In the genomic region with DNA sequence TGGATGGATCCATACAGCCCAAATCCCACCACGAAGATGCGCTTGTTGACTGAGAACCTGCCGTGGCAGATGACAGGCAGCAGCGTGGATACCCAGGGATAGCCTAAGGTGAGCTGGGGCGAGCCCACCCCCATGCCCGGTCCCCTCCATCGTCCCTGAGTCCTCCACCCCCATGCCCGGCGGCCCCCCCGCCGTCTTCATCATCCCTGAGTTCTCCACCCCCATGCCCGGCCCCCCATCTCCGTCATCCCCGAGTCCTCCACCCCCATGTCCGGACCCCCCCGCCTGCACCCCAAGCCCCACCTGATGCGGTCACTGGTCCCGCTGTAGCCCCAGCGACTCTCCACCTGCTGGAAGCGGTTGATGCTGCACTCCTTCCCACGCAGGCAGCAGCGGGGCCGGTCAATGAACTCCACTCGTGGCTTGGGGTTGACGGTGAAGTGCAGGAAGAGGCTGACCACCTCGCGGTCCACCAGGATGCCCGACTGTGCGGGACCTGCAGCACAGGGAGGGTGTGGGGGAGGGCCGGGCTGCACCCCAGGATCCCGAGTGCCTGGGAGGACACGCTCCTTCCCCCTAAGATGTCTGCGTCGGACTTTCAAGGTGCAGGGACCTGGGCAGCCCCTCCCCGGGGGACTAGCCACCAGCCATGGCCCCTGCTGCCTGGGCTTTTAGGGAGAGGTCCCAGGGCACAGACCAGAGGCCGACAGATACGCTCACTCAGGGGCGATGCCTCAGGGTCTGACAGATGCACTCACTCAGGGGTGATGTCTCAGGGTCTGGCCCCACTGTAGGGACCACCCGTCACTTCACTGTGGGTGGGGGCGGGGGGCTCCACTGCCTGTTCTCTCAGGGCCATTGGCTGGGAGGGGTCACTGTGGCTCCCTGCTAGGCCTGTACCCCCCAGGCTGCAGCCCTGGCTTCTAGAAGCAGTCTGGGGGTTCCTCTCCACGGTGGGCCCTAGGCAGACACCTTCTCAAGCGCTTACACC, we compare ENCODE assay signal across 21 cellular contexts. TPM values are rescaled to one million over a fixed set of nuclear protein-coding genes. Genes with fewer than 3 reads are reported as not detected.
DNase-seq lines count a peak whose midpoint lies in the region; ATAC-seq, FAIRE-seq and TF ChIP-seq lines count a peak whose summit lies in the region.
"Had no signal": no experiment of that assay in that cellular context is flagged by ENCODE, and none has a peak within 500 bp of the region (broad histone marks: within the 10 kb centered on the region; RNA-seq: fewer than 3 reads in every experiment).

No MANE protein-coding gene starts in this region.

- no peak; a peak in 1 of 4 replicates for TF ChIP-seq RAD21 in H1 (IDR thresholded peaks at IDR 0.05 in 1 of 2, conservative IDR thresholded peaks at IDR 0.05 in 1 of 2; ENCODE audit: low read depth in 2 of 2, low read length in 2 of 2)

- no peaks in the 10 kb centered on the region for H3K9me3 Mint-ChIP-seq in GM23338
- H3K9me3 Mint-ChIP-seq: CD4-positive, alpha-beta memory T cell; natural killer cell treated with Interleukin-12 subunit alpha and Interleukin-12 subunit beta and Interleukin-15 and Interleukin-18, amount 100 ng/mL, for 72 hours; T-helper 1 cell treated with Interleukin-12 subunit alpha and Interleukin-12 subunit beta and Interleukin-4 antibody, amounts not matched to agents 30 μg/mL and 1 μg/mL, for 36 hours had no signal

- TF ChIP-seq EP300 in H1 (IDR thresholded peaks at IDR 0.05; ENCODE audit: borderline replicate concordance in 1 of 2, low read depth in 2 of 2, low read length in 2 of 2), result no peak

- H3K4me3 Mint-ChIP-seq in GM23338, result no peak overlapping the region
- H3K4me3 Mint-ChIP-seq: CD4-positive, alpha-beta memory T cell; natural killer cell treated with Interleukin-12 subunit alpha and Interleukin-12 subunit beta and Interleukin-15 and Interleukin-18, amount 100 ng/mL, for 72 hours; T-helper 1 cell treated with Interleukin-12 subunit alpha and Interleukin-12 subunit beta and Interleukin-4 antibody, amounts not matched to agents 30 μg/mL and 1 μg/mL, for 36 hours had no signal

- no peak overlapping the region for H3K4me3 ChIP-seq in GM23338
- H3K4me3 ChIP-seq in NB4 (ENCODE audit: low read depth, low read length), result no peak overlapping the region
- H3K4me3 ChIP-seq in H1 (ENCODE audit: extremely low read depth in 1 of 4, insufficient read depth in 2 of 4, low read depth in 3 of 4, low read length in 4 of 4), result no peak overlapping the region
- no peak overlapping the region for H3K4me3 ChIP-seq in neuronal stem cell (ENCODE audit: low read length in 2 of 2)
- no peak overlapping the region for H3K4me3 ChIP-seq in aorta (ENCODE audit: low read length in 2 of 2)
- H3K4me3 ChIP-seq: coronary artery, Peyer's patch had no signal

- no peak overlapping the region for H2BK20ac ChIP-seq in H1 (ENCODE audit: low read length)

- CTCF ChIA-PET in H1 (lab: Charles Lee; ENCODE audit: partially characterized antibody), result interaction anchor here (0.6 kb wide), 1 partner anchor 31 kb away, joined by 3 read pairs; no protein-coding TSS in a partner anchor

- no peaks in the 10 kb centered on the region for H3K79me1 ChIP-seq in H1 (ENCODE audit: low read depth, low read length)
- peaks cover 3% of the 10 kb centered on the region for H3K79me1 ChIP-seq in neuronal stem cell (ENCODE audit: low read depth, low read length)

- peaks cover 33% of the 10 kb centered on the region; the same call in 1 of the 2 replicates for H3F3A ChIP-seq in GM23338 (replicated peaks; ENCODE audit: low read depth)

- H2BK120ac ChIP-seq in H1 (replicated peaks; ENCODE audit: low read depth, low read length), result no peak overlapping the region
- H2BK120ac ChIP-seq in neuronal stem cell (ENCODE audit: low read depth, low read length), result no peak overlapping the region

- H3K36me3 Mint-ChIP-seq in GM23338 (ENCODE audit: low read depth), result peaks cover 34% of the 10 kb centered on the region; the same call in 2 of the 3 replicates
- H3K36me3 Mint-ChIP-seq: natural killer cell treated with Interleukin-12 subunit alpha and Interleukin-12 subunit beta and Interleukin-15 and Interleukin-18, amount 100 ng/mL, for 72 hours had no signal

- no peak overlapping the region for H2AK5ac ChIP-seq in H1 (ENCODE audit: low read depth, low read length)
- peak overlapping the region; percentile 46 for H2AK5ac ChIP-seq in neuronal stem cell (ENCODE audit: low read depth, low read length)

- no peak overlapping the region for H4K5ac ChIP-seq in H1 (ENCODE audit: insufficient read length, low read depth, low read length)

- no peaks in the 10 kb centered on the region for H3K27me3 ChIP-seq in GM23338 (ENCODE audit: insufficient read depth)
- H3K27me3 ChIP-seq in H1 (replicated peaks in 1 of 4; ENCODE audit: control insufficient read depth in 3 of 4, extremely low read depth in 1 of 4, insufficient read depth in 3 of 4, low read length in 3 of 4), result no peaks in the 10 kb centered on the region
- no peaks in the 10 kb centered on the region for H3K27me3 ChIP-seq in neuronal stem cell (ENCODE audit: control insufficient read depth in 3 of 3, insufficient read depth in 3 of 3, low read depth in 1 of 3, low read length in 3 of 3)
- H3K27me3 ChIP-seq in aorta (ENCODE audit: control insufficient read depth in 1 of 2, insufficient read depth in 2 of 2, low read length in 1 of 2), result no peaks in the 10 kb centered on the region
- H3K27me3 ChIP-seq: Peyer's patch had no signal

- H2BK5ac ChIP-seq in H1 (ENCODE audit: low read depth, low read length) (no peak overlapping the region), neuronal stem cell (ENCODE audit: low read length) (no peak overlapping the region)

- H3K23me2 ChIP-seq in H1 (ENCODE audit: low read depth, low read length), result no peaks in the 10 kb centered on the region

- H3K14ac ChIP-seq in H1 (ENCODE audit: insufficient read length), result no peak overlapping the region
- peak overlapping the region; percentile 25 for H3K14ac ChIP-seq in neuronal stem cell (ENCODE audit: low read length)

- H2AFZ ChIP-seq in GM23338 (no peak overlapping the region), H1 (ENCODE audit: low read length) (no peak overlapping the region), neuronal stem cell (ENCODE audit: low read length) (no peak overlapping the region)

- TF ChIP-seq CTCF in GM23338 (conservative IDR thresholded peaks at IDR 0.05; ENCODE audit: low read depth in 2 of 2) (0 out of 4 replicates have a peak, but pooled peaks of 1 of the 2 experiments have one; percentile 16), NB4 (IDR thresholded peaks at IDR 0.05; ENCODE audit: low read depth, low read length) (no peak), H1 (IDR thresholded peaks at IDR 0.05; ENCODE audit: control extremely low read depth in 1 of 3, insufficient read depth in 1 of 3, low read depth in 1 of 3, low read length in 3 of 3) (peak in 1 of 3 experiments; percentile 21; a peak in 1 of 4 replicates)

- no peaks in the 10 kb centered on the region for H3K79me2 ChIP-seq in GM23338 (replicated peaks; ENCODE audit: insufficient read depth)
- H3K79me2 ChIP-seq in H1 (ENCODE audit: control insufficient read depth in 1 of 2, insufficient read depth in 2 of 2, low read length in 2 of 2), result no peaks in the 10 kb centered on the region

- peaks cover 18% of the 10 kb centered on the region for H3K27me3 Mint-ChIP-seq in GM23338 (ENCODE audit: insufficient read depth, low read depth, poor library complexity)
- H3K27me3 Mint-ChIP-seq: CD4-positive, alpha-beta memory T cell; natural killer cell treated with Interleukin-12 subunit alpha and Interleukin-12 subunit beta and Interleukin-15 and Interleukin-18, amount 100 ng/mL, for 72 hours had no signal

- H2BK15ac ChIP-seq in H1 (ENCODE audit: low read length) (no peak overlapping the region), neuronal stem cell (ENCODE audit: low read length) (no peak overlapping the region)

- POLR2A ChIA-PET in H1 (lab: Charles Lee; ENCODE audit: partially characterized antibody), result interaction anchor here (0.6 to 1.3 kb wide), 2 partner anchors 19 to 26 kb away, joined by 3 to 4 read pairs; no protein-coding TSS in a partner anchor

- FAIRE-seq in H1 (lab: Jason Lieb, UNC), result no peak
- FAIRE-seq: endometrium, GM18507 had no signal

- ATAC-seq in GM23338 (peak; percentile 20), HG03139 (IDR thresholded peaks at IDR 0.05; ENCODE audit: unreplicated experiment) (no peak), aorta (ENCODE audit: low FRiP score) (no peak)

- H4K91ac ChIP-seq in H1 (replicated peaks; ENCODE audit: insufficient read length, low read length), result no peak overlapping the region
- no peak overlapping the region for H4K91ac ChIP-seq in neuronal stem cell (ENCODE audit: low read depth, low read length, poor library complexity)

- peak overlapping the region; percentile 35 for H4K8ac ChIP-seq in H1 (ENCODE audit: extremely low read depth, insufficient read depth, low read length)
- peak overlapping the region; percentile 65 for H4K8ac ChIP-seq in neuronal stem cell (ENCODE audit: low read depth, low read length)

- H3K27ac Mint-ChIP-seq in GM23338, result no peak overlapping the region
- H3K27ac Mint-ChIP-seq: natural killer cell treated with Interleukin-12 subunit alpha and Interleukin-12 subunit beta and Interleukin-15 and Interleukin-18, amount 100 ng/mL, for 72 hours; T-helper 1 cell treated with Interleukin-12 subunit alpha and Interleukin-12 subunit beta and Interleukin-4 antibody, amounts not matched to agents 30 μg/mL and 1 μg/mL, for 36 hours had no signal

- H3K27ac ChIP-seq in GM23338 (ENCODE audit: low read depth) (peak overlapping the region; percentile 59; the same call in 1 of the 2 replicates), H1 (ENCODE audit: low read depth, low read length) (no peak overlapping the region), neuronal stem cell (replicated peaks; ENCODE audit: low read length) (no peak overlapping the region), aorta (ENCODE audit: low read depth in 1 of 2, low read length in 2 of 2) (no peak overlapping the region)
- H3K27ac ChIP-seq: coronary artery, Peyer's patch had no signal

- peaks cover 7% of the 10 kb centered on the region; the same call in 1 of the 2 replicates for H4K20me1 ChIP-seq in GM23338 (replicated peaks; ENCODE audit: insufficient read depth)
- peaks cover 3 to 21% of the 10 kb centered on the region in 2 experiments for H4K20me1 ChIP-seq in H1 (replicated peaks in 1 of 2; ENCODE audit: control insufficient read depth in 1 of 2, insufficient read depth in 2 of 2, low read length in 2 of 2)

- 97% methylated on average over 23 of the region's 42 CpGs; no CpG with 5 or more reads in 1 of the 2 experiments for WGBS in H1 (ENCODE audit: extremely low coverage in 1 of 2, insufficient coverage in 1 of 2, insufficient read length in 1 of 2, insufficient replicate concordance in 2 of 2, low coverage in 1 of 2, low lambda C conversion rate in 2 of 2, missing lambda C conversion rate in 1 of 2), 2 experiments
- WGBS in neuronal stem cell (ENCODE audit: extremely low coverage in 2 of 2, insufficient read length in 2 of 2, insufficient replicate concordance in 1 of 2), 2 donors, result no CpG with 5 or more reads among the region's 42 CpGs
- 83 to 85% methylated on average over 38 to 42 of the region's 42 CpGs for WGBS in aorta, 2 donors

- H3K4ac ChIP-seq in H1 (replicated peaks; ENCODE audit: insufficient read length, low read depth, low read length), result no peak overlapping the region
- H3K4ac ChIP-seq in neuronal stem cell (ENCODE audit: low read length), result no peak overlapping the region

- H3K56ac ChIP-seq in H1 (replicated peaks; ENCODE audit: insufficient read length, low read depth, low read length), result no peak overlapping the region

- H3K4me1 Mint-ChIP-seq in GM23338, result no peaks in the 10 kb centered on the region
- H3K4me1 Mint-ChIP-seq: CD4-positive, alpha-beta memory T cell had no signal

- H3K18ac ChIP-seq in H1 (ENCODE audit: extremely low read depth, low read length) (no peak overlapping the region), neuronal stem cell (ENCODE audit: low read length) (peak overlapping the region; percentile 57)

- intact Hi-C loops in aorta (cut with DNase I), result no loop called here

- H3K36me3 ChIP-seq in GM23338 (ENCODE audit: insufficient read depth) (no peaks in the 10 kb centered on the region), H1 (ENCODE audit: control insufficient read depth in 2 of 4, insufficient read depth in 4 of 4, low read length in 3 of 4) (peaks cover 14 to 48% (median 35%) of the 10 kb centered on the region in 4 experiments), neuronal stem cell (replicated peaks in 1 of 2; ENCODE audit: control insufficient read depth in 2 of 2, insufficient read depth in 2 of 2, low read length in 2 of 2) (peaks cover 59 to 90% of the 10 kb centered on the region in 2 donors), aorta (ENCODE audit: control insufficient read depth in 1 of 2, insufficient read depth in 2 of 2, low read length in 1 of 2) (peaks cover 0 to 7% of the 10 kb centered on the region in 2 donors)

- H2BK12ac ChIP-seq in H1 (ENCODE audit: low read depth, low read length), result no peak overlapping the region
- no peak overlapping the region for H2BK12ac ChIP-seq in neuronal stem cell (ENCODE audit: low read length)

- no peak for TF ChIP-seq POLR2A in NB4 (IDR thresholded peaks at IDR 0.05; ENCODE audit: extremely low read depth, insufficient read length)
- TF ChIP-seq POLR2A in H1 (IDR thresholded peaks at IDR 0.05; ENCODE audit: control extremely low read depth in 1 of 2, low read depth in 2 of 2, low read length in 2 of 2), result no peak

- H3K9ac ChIP-seq in H1 (replicated peaks in 1 of 4; ENCODE audit: extremely low read depth in 1 of 4, low read depth in 3 of 4, low read length in 3 of 4), result no peak overlapping the region
- H3K9ac ChIP-seq in neuronal stem cell (ENCODE audit: low read depth, low read length, poor library complexity), result no peak overlapping the region

- H3K4me1 ChIP-seq in GM23338 (ENCODE audit: insufficient read depth) (no peaks in the 10 kb centered on the region), H1 (replicated peaks in 1 of 4; ENCODE audit: control insufficient read depth in 3 of 4, insufficient read depth in 4 of 4, low read length in 3 of 4) (no peaks in the 10 kb centered on the region), neuronal stem cell (ENCODE audit: control insufficient read depth in 2 of 2, insufficient read depth in 1 of 2, low read depth in 1 of 2, low read length in 2 of 2) (no peaks in the 10 kb centered on the region), aorta (ENCODE audit: control insufficient read depth in 1 of 2, insufficient read depth in 2 of 2, low read length in 2 of 2) (no peaks in the 10 kb centered on the region)
- H3K4me1 ChIP-seq: Peyer's patch had no signal

- no peak overlapping the region for H3K4me2 ChIP-seq in GM23338
- no peak overlapping the region for H3K4me2 ChIP-seq in H1 (ENCODE audit: insufficient read depth in 1 of 2, low read depth in 2 of 2, low read length in 2 of 2)
- no peak overlapping the region for H3K4me2 ChIP-seq in neuronal stem cell (ENCODE audit: insufficient read depth, low read length, poor library complexity, severe bottlenecking)

- H3K23ac ChIP-seq in H1 (ENCODE audit: insufficient read length) (no peak overlapping the region), neuronal stem cell (ENCODE audit: low read depth, low read length, poor library complexity) (peak overlapping the region; percentile 65)

- no peaks in the 10 kb centered on the region for H3K9me2 ChIP-seq in GM23338 (ENCODE audit: insufficient read depth)

- DNase-seq in GM23338 (ENCODE audit: low spot score), result peak; percentile 44
- peak; percentile 2 for DNase-seq in NB4 (ENCODE audit: low read depth)
- DNase-seq in H1 (ENCODE audit: low read depth in 1 of 2, low spot score in 2 of 2), result no peak
- no peak for DNase-seq in neuronal stem cell (ENCODE audit: low spot score)
- no peak for DNase-seq in NCI-H187 treated with DMSO at 0.1 percent for 48 hours (lab: John Stamatoyannopoulos, UW)
- DNase-seq in NCI-H82 treated with DMSO at 0.1 percent for 48 hours (lab: John Stamatoyannopoulos, UW; ENCODE audit: unreplicated experiment), result no peak
- no peak for DNase-seq in aorta
- DNase-seq: activated CD4-positive, alpha-beta T cell treated with anti-CD3 and anti-CD28 coated beads, Interleukin-2, amount 50 U/mL, for 1 hour; activated CD8-positive, alpha-beta memory T cell treated with anti-CD3 and anti-CD28 coated beads, Interleukin-2, amount 50 U/mL, for 4 hours; DMS 273 treated with DMSO at 0.1 percent for 48 hours; midbrain; NCI-H446 treated with DMSO at 0.1 percent for 48 hours; Peyer's patch; posterior cingulate gyrus had no signal

- H3K9me3 ChIP-seq in H1 (ENCODE audit: insufficient read depth in 2 of 2, low read depth in 1 of 2, low read length in 1 of 2), result no peaks in the 10 kb centered on the region
- peaks cover 0 to 2% of the 10 kb centered on the region in 2 donors for H3K9me3 ChIP-seq in neuronal stem cell (replicated peaks in 1 of 2; ENCODE audit: control insufficient read depth in 2 of 2, insufficient read depth in 1 of 2, low read depth in 1 of 2, low read length in 2 of 2)
- H3K9me3 ChIP-seq in aorta (ENCODE audit: control insufficient read depth, low read length), result no peaks in the 10 kb centered on the region
- H3K9me3 ChIP-seq: Peyer's patch had no signal

RNA-seq across cellular contexts. Expression of a gene that starts 28.0 kb away (rescaled TPM):
- total RNA-seq in GM23338 (2014; rRNA removed; shearing (Covaris generic)), result 106 and 130 TPM in 2 replicates
- 23.8 and 27.2 TPM in 2 replicates for polyA plus RNA-seq in GM23338 (2016; fragmentation: Nextera tagmentation; extraction: Ambion mirVana)
- total RNA-seq in H1 (2021; fragmentation: NEBNext Ultra II Directional; extraction: Animal tissue kit (Norgen Biotek cat#: 25700)), result 92.3 and 95.3 TPM in 2 replicates
- polyA plus RNA-seq in H1 (2011; rRNA removed), result 91.7 and 142 TPM in 2 replicates
- polyA plus RNA-seq in H1 (2011; cell fraction: cytosol; rRNA removed), result 63.4 TPM
- polyA plus RNA-seq in H1 (2011; cell fraction: nucleus; rRNA removed), result 97.0 TPM
- 66.1 to 117 TPM (median 109 TPM) in 4 replicates for polyA plus RNA-seq in H1 (2012, experiment 1 of 2)
- 90.9 TPM for polyA plus RNA-seq in H1 (2012, experiment 2 of 2)
- polyA plus RNA-seq in H1 (2013, experiment 1 of 2), result 59.3 TPM
- polyA plus RNA-seq in H1 (2013, experiment 2 of 2), result 59.3 TPM
- 28.7 and 37.4 TPM in 2 replicates for polyA minus RNA-seq in H1 (2011; rRNA and poly(A)+ RNA removed)
- polyA minus RNA-seq in H1 (2011; cell fraction: cytosol; rRNA and poly(A)+ RNA removed), result 82.9 TPM
- polyA minus RNA-seq in H1 (2011; cell fraction: nucleus; rRNA and poly(A)+ RNA removed), result 47.7 TPM
- polyA plus RNA-seq in neuronal stem cell (2013, experiment 1 of 2), result 148 TPM
- 141 TPM for polyA plus RNA-seq in neuronal stem cell (2013, experiment 2 of 2)
- 10 to 100 TPM; 46.2 to 62.7 TPM for total RNA-seq in aorta
- polyA plus RNA-seq in aorta, result 10 to 100 TPM; 27.5 to 56.7 TPM

RNA-seq across cellular contexts. Expression of a gene that starts 46.5 kb away (rescaled TPM):
- 113 and 147 TPM in 2 replicates for total RNA-seq in GM23338 (2014; rRNA removed; shearing (Covaris generic))
- polyA plus RNA-seq in GM23338 (2016; fragmentation: Nextera tagmentation; extraction: Ambion mirVana), result 39.6 and 55.9 TPM in 2 replicates
- total RNA-seq in H1 (2021; fragmentation: NEBNext Ultra II Directional; extraction: Animal tissue kit (Norgen Biotek cat#: 25700)), result 99.5 and 108 TPM in 2 replicates
- polyA plus RNA-seq in H1 (2011; rRNA removed), result 130 and 184 TPM in 2 replicates
- 123 TPM for polyA plus RNA-seq in H1 (2011; cell fraction: cytosol; rRNA removed)
- 379 TPM for polyA plus RNA-seq in H1 (2011; cell fraction: nucleus; rRNA removed)
- polyA plus RNA-seq in H1 (2012, experiment 1 of 2), result 99.6 to 116 TPM (median 105 TPM) in 4 replicates
- polyA plus RNA-seq in H1 (2012, experiment 2 of 2), result 147 TPM
- polyA plus RNA-seq in H1 (2013, experiment 1 of 2), result 141 TPM
- polyA plus RNA-seq in H1 (2013, experiment 2 of 2), result 142 TPM
- polyA minus RNA-seq in H1 (2011; rRNA and poly(A)+ RNA removed), result 46.6 and 71.7 TPM in 2 replicates
- 61.9 TPM for polyA minus RNA-seq in H1 (2011; cell fraction: cytosol; rRNA and poly(A)+ RNA removed)
- 59.6 TPM for polyA minus RNA-seq in H1 (2011; cell fraction: nucleus; rRNA and poly(A)+ RNA removed)
- polyA plus RNA-seq in neuronal stem cell (2013, experiment 1 of 2), result 162 TPM
- 157 TPM for polyA plus RNA-seq in neuronal stem cell (2013, experiment 2 of 2)
- 10 to 100 TPM; 41.0 to 51.7 TPM for total RNA-seq in aorta
- 10 to 100 TPM; 51.1 to 59.8 TPM for polyA plus RNA-seq in aorta

Comparison
In these comparisons a context has a peak if more than half of its experiments do, and no peak if none do; other contexts are left out.
1. DNase-seq: peak in GM23338 (single experiment) and NB4 (single experiment); none in H1 (0 of 2), neuronal stem cell (single experiment), NCI-H187 treated with DMSO at 0.1 percent for 48 hours (single experiment), NCI-H82 treated with DMSO at 0.1 percent for 48 hours (single experiment) and aorta (0 of 2).